In the genomic region with DNA sequence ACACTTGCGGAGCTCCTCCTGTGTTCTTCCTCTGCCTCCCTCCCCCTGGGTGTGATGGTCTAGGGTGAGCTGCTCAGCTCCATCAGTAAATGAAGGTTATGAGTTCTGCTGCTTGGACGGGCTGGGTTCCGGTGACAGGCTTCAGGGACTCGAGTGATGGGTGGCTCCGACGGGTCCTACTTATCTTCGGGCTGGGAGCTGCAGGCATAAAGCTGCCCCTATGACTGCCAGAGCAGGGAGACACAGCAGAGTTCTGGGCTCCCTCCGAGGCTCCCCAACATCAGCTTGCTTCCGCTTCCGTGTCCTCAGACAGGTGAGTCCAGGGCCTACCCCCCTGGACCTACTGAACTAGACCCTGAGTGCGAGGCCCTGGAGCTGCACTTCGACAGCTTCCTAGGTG, we compare ENCODE assay signal across 21 cellular contexts. TPM values are rescaled to one million over a fixed set of nuclear protein-coding genes. Genes with fewer than 3 reads are reported as not detected.
DNase-seq lines count a peak whose midpoint lies in the region; FAIRE-seq and TF ChIP-seq lines count a peak whose summit lies in the region.
"Had no signal": no experiment of that assay in that cellular context is flagged by ENCODE, and none has a peak within 500 bp of the region (broad histone marks: within the 10 kb centered on the region; RNA-seq: fewer than 3 reads in every experiment).

No MANE protein-coding gene starts in this region.

- H3K27ac ChIP-seq in mammary epithelial cell (ENCODE audit: insufficient read depth, low read depth, low read length) (no peak overlapping the region), temporal lobe (ENCODE audit: low read depth, low read length) (peak overlapping the region; percentile 54), MM.1S (ENCODE audit: low read length) (no peak overlapping the region)
- H3K27ac ChIP-seq: 22Rv1, A549, C4-2B had no signal

- no peak for FAIRE-seq in frontal cortex (lab: Jason Lieb, UNC)
- FAIRE-seq: A549, D721Med, G401.6, GM12891, H54, HTR-8/SVneo had no signal

- WGBS in mammary epithelial cell (ENCODE audit: low coverage, missing lambda C conversion rate), result 93% methylated on average over 9 of the region's 12 CpGs

- BruUV-seq in MCF 10A (replicated peaks; lab: Mats Ljungman, UMichigan) (no TSS peak), mammary epithelial cell (replicated peaks; lab: Mats Ljungman, UMichigan) (no TSS peak)

- H4K20me1 ChIP-seq in mammary epithelial cell (ENCODE audit: insufficient read depth, low read length) (no peaks in the 10 kb centered on the region), MM.1S (ENCODE audit: insufficient read depth, low read length) (no peaks in the 10 kb centered on the region)

- H3K9me3 Mint-ChIP-seq in MCF 10A (ENCODE audit: unreplicated experiment), result no peaks in the 10 kb centered on the region
- H3K9me3 Mint-ChIP-seq in nephron progenitor cell, result no peaks in the 10 kb centered on the region
- H3K9me3 Mint-ChIP-seq: CD4-positive, alpha-beta T cell; GM23338; IgD-negative memory B cell had no signal

- H3K9ac ChIP-seq in mammary epithelial cell (ENCODE audit: insufficient read depth, low read length), result no peak overlapping the region
- H3K9ac ChIP-seq in MM.1S (ENCODE audit: low read length), result no peak overlapping the region

- H3K4me1 Mint-ChIP-seq in MCF 10A (ENCODE audit: insufficient read depth, unreplicated experiment) (no peaks in the 10 kb centered on the region), nephron progenitor cell (peaks cover 5% of the 10 kb centered on the region)
- H3K4me1 Mint-ChIP-seq: GM23338 had no signal

- no peaks in the 10 kb centered on the region for H3K36me3 Mint-ChIP-seq in MCF 10A (ENCODE audit: insufficient read depth, unreplicated experiment)
- no peaks in the 10 kb centered on the region for H3K36me3 Mint-ChIP-seq in nephron progenitor cell (ENCODE audit: low read depth)

- no peaks in the 10 kb centered on the region for H3K36me3 ChIP-seq in mammary epithelial cell (ENCODE audit: insufficient read depth, low read length)
- no peaks in the 10 kb centered on the region for H3K36me3 ChIP-seq in MM.1S (replicated peaks; ENCODE audit: insufficient read depth, low read length)

- H3K27me3 Mint-ChIP-seq in MCF 10A (ENCODE audit: insufficient read depth, unreplicated experiment) (no peaks in the 10 kb centered on the region), nephron progenitor cell (ENCODE audit: low read depth, poor library complexity) (peaks cover 4% of the 10 kb centered on the region)
- H3K27me3 Mint-ChIP-seq: CD4-positive, alpha-beta T cell; IgD-negative memory B cell had no signal

- H3K4me1 ChIP-seq in mammary epithelial cell (ENCODE audit: insufficient read depth, low read length) (no peaks in the 10 kb centered on the region), MM.1S (ENCODE audit: low read length) (no peaks in the 10 kb centered on the region)
- H3K4me1 ChIP-seq: Caco-2 had no signal

- H3K4me3 ChIP-seq in mammary epithelial cell (replicated peaks in 1 of 3; ENCODE audit: insufficient read depth in 1 of 3, low read depth in 2 of 3, low read length in 3 of 3), result no peak overlapping the region
- no peak overlapping the region for H3K4me3 ChIP-seq in MM.1S (ENCODE audit: low read length)
- H3K4me3 ChIP-seq: A549, GM23338 had no signal

- DNase-seq in MCF 10A (ENCODE audit: unreplicated experiment), result no peak
- DNase-seq in mammary epithelial cell, result no peak
- DNase-seq in nephron progenitor cell, result no peak
- DNase-seq in NCI-H2196 (lab: John Stamatoyannopoulos, UW; ENCODE audit: unreplicated experiment), result no peak
- no peak for DNase-seq in MM.1S
- no peak for DNase-seq in frontal cortex (ENCODE audit: low spot score in 2 of 2)
- DNase-seq: AML-193; Caco-2; CD4-positive, alpha-beta T cell; HCEC 1CT had no signal

- dilution Hi-C loops in mammary epithelial cell (cut with HindIII; ENCODE audit: low sequenced_read_pairs), result loop anchor here (5.0 kb wide), 1 partner anchor 105 kb away; no protein-coding TSS in a partner anchor

- H2AFZ ChIP-seq in mammary epithelial cell (ENCODE audit: low read depth, low read length) (no peak overlapping the region), MM.1S (ENCODE audit: low read length) (no peak overlapping the region)
- H2AFZ ChIP-seq: GM23338 had no signal

- H3K79me2 ChIP-seq in mammary epithelial cell (ENCODE audit: insufficient read depth, low read length) (no peaks in the 10 kb centered on the region), MM.1S (ENCODE audit: low read length) (no peaks in the 10 kb centered on the region)

- intact Hi-C loops in MCF 10A (cut with micrococcal nuclease), result no loop called here
- intact Hi-C loops in mammary epithelial cell (cut with micrococcal nuclease), result no loop called here

- H3K4me3 Mint-ChIP-seq in MCF 10A (ENCODE audit: unreplicated experiment) (no peak overlapping the region), nephron progenitor cell (no peak overlapping the region)
- H3K4me3 Mint-ChIP-seq: CD4-positive, alpha-beta T cell; GM23338; IgD-negative memory B cell had no signal

- H3F3A ChIP-seq in MM.1S (ENCODE audit: insufficient read depth, low read length), result no peaks in the 10 kb centered on the region

- no peaks in the 10 kb centered on the region for H3K27me3 ChIP-seq in mammary epithelial cell (ENCODE audit: insufficient read depth, low read length)
- no peaks in the 10 kb centered on the region for H3K27me3 ChIP-seq in MM.1S (replicated peaks; ENCODE audit: insufficient read depth, low read length)

- H3K4me2 ChIP-seq in mammary epithelial cell (ENCODE audit: insufficient read depth, low read depth, low read length), result no peak overlapping the region
- H3K4me2 ChIP-seq in MM.1S (ENCODE audit: low read depth, low read length), result no peak overlapping the region
- H3K4me2 ChIP-seq: A549, GM23338 had no signal

- CTCF ChIA-PET in MCF 10A (lab: Yijun Ruan, JAX), result interaction anchor here (0.6 to 13.2 kb wide), 15 partner anchors 9 to 1872 kb away, joined by 3 to 304 read pairs (median 3); a partner anchor contains a TSS
- CTCF ChIA-PET in mammary epithelial cell (lab: Charles Lee; ENCODE audit: low non-redundant PET), result interaction anchor here (0.5 kb wide), 1 partner anchor 151 kb away, joined by 3 read pairs; no protein-coding TSS in a partner anchor

- peak overlapping the region; percentile 23 for H3K27ac Mint-ChIP-seq in MCF 10A (ENCODE audit: low read depth, unreplicated experiment)
- peak overlapping the region; percentile 80 for H3K27ac Mint-ChIP-seq in nephron progenitor cell
- H3K27ac Mint-ChIP-seq: CD4-positive, alpha-beta T cell; GM23338; IgD-negative memory B cell had no signal

- TF ChIP-seq CTCF in MCF 10A (IDR thresholded peaks at IDR 0.05; ENCODE audit: unreplicated experiment) (no peak), mammary epithelial cell (conservative IDR thresholded peaks at IDR 0.05 in 1 of 2, IDR thresholded peaks at IDR 0.05 in 1 of 2; ENCODE audit: extremely low read depth in 1 of 2, insufficient read depth in 1 of 2, low read depth in 1 of 2, low read length in 2 of 2) (no peak), nephron progenitor cell (IDR thresholded peaks at IDR 0.05) (no peak), MM.1S (IDR thresholded peaks at IDR 0.05; ENCODE audit: low read length) (no peak)

- no peaks in the 10 kb centered on the region for H3K9me2 ChIP-seq in MM.1S (replicated peaks; ENCODE audit: insufficient read depth, low read length)

- in situ Hi-C loops in mammary epithelial cell (cut with MboI; ENCODE audit: low sequenced_read_pairs in 2 of 2), result loop anchor here (10.0 to 25.0 kb wide), 2 partner anchors 143 to 400 kb away; a partner anchor contains a TSS

- POLR2A ChIA-PET in MCF 10A (lab: Yijun Ruan, JAX), result interaction anchor here (0.9 to 1.9 kb wide), 5 partner anchors 11 to 151 kb away, joined by 3 to 8 read pairs (median 6); a partner anchor contains a TSS

- H3K9me3 ChIP-seq in mammary epithelial cell (replicated peaks; ENCODE audit: insufficient read depth, low read length), result no peaks in the 10 kb centered on the region
- no peaks in the 10 kb centered on the region for H3K9me3 ChIP-seq in MM.1S (replicated peaks; ENCODE audit: insufficient read depth, low read length)
- H3K9me3 ChIP-seq: A549, Caco-2 had no signal

RNA-seq across cellular contexts. Expression of a gene that starts 11.3 kb away (rescaled TPM):
- 12.1 and 14.2 TPM in 2 replicates for total RNA-seq in MCF 10A (2022)
- total RNA-seq in mammary epithelial cell, result 10 to 100 TPM in 1 of 2 donors, 1 to 10 TPM in 1; 3.3 to 16.6 TPM
- 11.7 TPM for polyA plus RNA-seq in mammary epithelial cell
- 16.9 TPM for polyA minus RNA-seq in mammary epithelial cell
- 0.74 TPM for total RNA-seq in temporal lobe
- 0.82 TPM for total RNA-seq in frontal cortex

RNA-seq across cellular contexts. Expression of a gene that starts 45.3 kb away (rescaled TPM):
- 31.2 and 33.7 TPM in 2 replicates for total RNA-seq in MCF 10A (2022)
- 10 to 100 TPM; 33.2 to 59.3 TPM for total RNA-seq in mammary epithelial cell
- 39.5 TPM for polyA plus RNA-seq in mammary epithelial cell
- polyA minus RNA-seq in mammary epithelial cell, result 234 TPM
- 8.6 TPM for total RNA-seq in temporal lobe
- 9.8 TPM for total RNA-seq in frontal cortex
